8 cellular contexts compared by ENCODE assay signal in genomic region chr2:111884592-111884964, GRCh38. TPM values are rescaled to one million over a fixed set of nuclear protein-coding genes. Genes with fewer than 3 reads are reported as not detected.
A peak's percentile ranks its signal among the peaks of the same experiment; 100 is the strongest.
DNase-seq lines count a peak whose midpoint lies in the region; ATAC-seq and TF ChIP-seq lines count a peak whose summit lies in the region.

No MANE protein-coding gene starts in this region.

- no peaks in the 10 kb centered on the region for H3K27me3 ChIP-seq in NT2/D1 (ENCODE audit: insufficient read depth, insufficient read length)
- H3K27me3 ChIP-seq in neural progenitor cell = no peaks in the 10 kb centered on the region

- H3K4me1 ChIP-seq in NT2/D1 (ENCODE audit: insufficient read depth, insufficient read length) = no peaks in the 10 kb centered on the region
- H3K4me1 ChIP-seq in neural progenitor cell = peaks cover 7% of the 10 kb centered on the region

- H3K4me3 ChIP-seq in NT2/D1 (ENCODE audit: insufficient read length, low read depth) (peak overlapping the region; percentile 100), neural progenitor cell (peak overlapping the region; percentile 81)

- peaks cover 5% of the 10 kb centered on the region for H3K27me3 Mint-ChIP-seq in endothelial cell (ENCODE audit: unreplicated experiment)
- H3K27me3 Mint-ChIP-seq in neural progenitor cell (ENCODE audit: insufficient read depth, low read depth) = peaks cover 2% of the 10 kb centered on the region

- H3K79me2 ChIP-seq in neural progenitor cell (ENCODE audit: low read depth) = peaks cover 28% of the 10 kb centered on the region

- H4K20me1 ChIP-seq in neural progenitor cell (ENCODE audit: low read depth) = peaks cover 6% of the 10 kb centered on the region

- no peak for TF ChIP-seq CTCF in endothelial cell (IDR thresholded peaks at IDR 0.05; ENCODE audit: unreplicated experiment)
- peak; percentile 1 for TF ChIP-seq CTCF in neural progenitor cell (IDR thresholded peaks at IDR 0.05)

- H3K36me3 Mint-ChIP-seq in endothelial cell (ENCODE audit: low read depth, unreplicated experiment) (peaks cover 7% of the 10 kb centered on the region), neural progenitor cell (peaks cover 4% of the 10 kb centered on the region)

- H3K4me3 Mint-ChIP-seq in endothelial cell (ENCODE audit: unreplicated experiment) = peak overlapping the region; percentile 98
- peak overlapping the region; percentile 97 for H3K4me3 Mint-ChIP-seq in neural progenitor cell

- ATAC-seq in HG02970 (IDR thresholded peaks at IDR 0.05; ENCODE audit: low FRiP score, unreplicated experiment) = no peak

- H3F3A ChIP-seq in neural progenitor cell (ENCODE audit: low read depth) = peaks cover 13% of the 10 kb centered on the region

- no peaks in the 10 kb centered on the region for H3K9me3 ChIP-seq in NT2/D1 (ENCODE audit: insufficient read depth, low read length)
- no peaks in the 10 kb centered on the region for H3K9me3 ChIP-seq in neural progenitor cell (ENCODE audit: low read depth)

- H3K9me3 Mint-ChIP-seq in endothelial cell (ENCODE audit: unreplicated experiment) (no peaks in the 10 kb centered on the region), neural progenitor cell (peaks cover 2% of the 10 kb centered on the region)

- DNase-seq in NCI-H1417 treated with DMSO at 0.1 percent for 48 hours (lab: John Stamatoyannopoulos, UW) (peak; percentile 1), NCI-H1417 (lab: John Stamatoyannopoulos, UW) (no peak), NT2/D1 (ENCODE audit: low read depth, low spot score) (no peak), endothelial cell (ENCODE audit: low spot score) (peak; percentile 18), neural progenitor cell (ENCODE audit: low spot score) (no peak), NCI-H1694 (lab: John Stamatoyannopoulos, UW) (no peak)
- DNase-seq in activated CD4-positive, alpha-beta T cell treated with anti-CD3 and anti-CD28 coated beads for 48 hours = no peak

- H3K9ac ChIP-seq in NT2/D1 (ENCODE audit: insufficient read length, low read depth) (peak overlapping the region; percentile 99), neural progenitor cell (no peak overlapping the region)

- H2AFZ ChIP-seq in neural progenitor cell (replicated peaks) = peak overlapping the region; percentile 99

- H3K4me1 Mint-ChIP-seq in endothelial cell (ENCODE audit: unreplicated experiment) (peaks cover 5% of the 10 kb centered on the region), neural progenitor cell (peaks cover 8% of the 10 kb centered on the region)

- H3K27ac Mint-ChIP-seq in endothelial cell (ENCODE audit: unreplicated experiment) (peak overlapping the region; percentile 89), neural progenitor cell (peak overlapping the region; percentile 95)

- peaks cover 12% of the 10 kb centered on the region for H3K36me3 ChIP-seq in NT2/D1 (ENCODE audit: insufficient read depth, insufficient read length, low read length)
- no peaks in the 10 kb centered on the region for H3K36me3 ChIP-seq in neural progenitor cell

- H3K27ac ChIP-seq in neural progenitor cell = peak overlapping the region; percentile 76

- H3K4me2 ChIP-seq in neural progenitor cell = peak overlapping the region; percentile 84

RNA-seq across cellular contexts. Expression of gene ANAPC1, which starts 0.6 kb away (rescaled TPM):
- total RNA-seq in endothelial cell (ENCODE audit: unreplicated experiment) (44.3 TPM), neural progenitor cell (ENCODE audit: low replicate concordance) (50.9 and 81.7 TPM in 2 replicates)

RNA-seq across cellular contexts. Expression of gene MERTK, which starts 13.8 kb away (rescaled TPM):
- total RNA-seq in endothelial cell (ENCODE audit: unreplicated experiment) = 12.3 TPM
- total RNA-seq in neural progenitor cell (ENCODE audit: low replicate concordance) = 4.6 and 6.1 TPM in 2 replicates

Comparison
In these comparisons a context has a peak if more than half of its experiments do, and no peak if none do; other contexts are left out.
1. DNase-seq: peak in NCI-H1417 treated with DMSO at 0.1 percent for 48 hours (single experiment) and endothelial cell (single experiment); none in NCI-H1417 (0 of 3), NT2/D1 (single experiment), neural progenitor cell (single experiment), NCI-H1694 (single experiment) and activated CD4-positive, alpha-beta T cell treated with anti-CD3 and anti-CD28 coated beads for 48 hours (single experiment).